13 cellular contexts compared by ENCODE assay signal in genomic region chr1:221994939-221995338, GRCh38.
A peak's percentile ranks its signal among the peaks of the same experiment; 100 is the strongest.
DNase-seq lines count a peak whose midpoint lies in the region; ATAC-seq, FAIRE-seq and TF ChIP-seq lines count a peak whose summit lies in the region.
"Had no signal": no experiment of that assay in that cellular context is flagged by ENCODE, and none has a peak within 500 bp of the region (broad histone marks: within the 10 kb centered on the region; RNA-seq: fewer than 3 reads in every experiment).

No MANE protein-coding gene starts in this region.

- H3K27ac ChIP-seq in astrocyte (ENCODE audit: low read depth, low read length) (peak overlapping the region; percentile 82), keratinocyte (ENCODE audit: control insufficient read depth, insufficient read depth, low read length) (peak overlapping the region; percentile 54)
- H3K27ac ChIP-seq: pancreas had no signal

- DNase-seq in stimulated activated naive CD8-positive, alpha-beta T cell treated with anti-CD3 and anti-CD28 coated beads, Interleukin-15, Interleukin-2, amounts not matched to agents 100 U/mL and 50 U/mL, for 24 hours = no peak
- no peak for DNase-seq in stimulated activated naive CD8-positive, alpha-beta T cell treated with anti-CD3 and anti-CD28 coated beads, Interleukin-15, amount 100 ng/mL, for 72 hours
- DNase-seq in astrocyte (ENCODE audit: low read depth) = peak; percentile 97
- DNase-seq in keratinocyte (ENCODE audit: low read depth, low spot score) = no peak
- no peak for DNase-seq in endothelial cell (ENCODE audit: low spot score)
- no peak for DNase-seq in HuH-7 (ENCODE audit: low spot score)
- DNase-seq: CD4-positive, alpha-beta memory T cell; KBM-7; NCI-H524; pancreas had no signal

- dilution Hi-C loops in keratinocyte (cut with MboI; ENCODE audit: extremely low pct_ligation_motif_present, low sequenced_read_pairs) = no loop called here

- H3K27me3 Mint-ChIP-seq in stimulated activated naive CD8-positive, alpha-beta T cell treated with anti-CD3 and anti-CD28 coated beads, Interleukin-15, amount 100 ng/mL, for 72 hours = peaks cover 6% of the 10 kb centered on the region
- no peaks in the 10 kb centered on the region for H3K27me3 Mint-ChIP-seq in astrocyte (ENCODE audit: low read depth, unreplicated experiment)
- H3K27me3 Mint-ChIP-seq in endothelial cell (ENCODE audit: unreplicated experiment) = no peaks in the 10 kb centered on the region
- H3K27me3 Mint-ChIP-seq: CD4-positive, alpha-beta memory T cell had no signal

- peak overlapping the region in 1 of 2 donors; percentile 0 for H3K4me3 Mint-ChIP-seq in stimulated activated naive CD8-positive, alpha-beta T cell treated with anti-CD3 and anti-CD28 coated beads, Interleukin-15, amount 100 ng/mL, for 72 hours
- H3K4me3 Mint-ChIP-seq in astrocyte (ENCODE audit: unreplicated experiment) = no peak overlapping the region
- H3K4me3 Mint-ChIP-seq in endothelial cell (ENCODE audit: unreplicated experiment) = no peak overlapping the region
- H3K4me3 Mint-ChIP-seq: CD4-positive, alpha-beta memory T cell had no signal

- H3K36me3 Mint-ChIP-seq in astrocyte (ENCODE audit: low read depth, unreplicated experiment) (no peaks in the 10 kb centered on the region), endothelial cell (ENCODE audit: low read depth, unreplicated experiment) (no peaks in the 10 kb centered on the region)
- H3K36me3 Mint-ChIP-seq: CD4-positive, alpha-beta memory T cell had no signal

- peaks cover 36% of the 10 kb centered on the region for H3K4me1 Mint-ChIP-seq in stimulated activated naive CD8-positive, alpha-beta T cell treated with anti-CD3 and anti-CD28 coated beads, Interleukin-15, amount 100 ng/mL, for 72 hours
- peaks cover 41% of the 10 kb centered on the region for H3K4me1 Mint-ChIP-seq in astrocyte (ENCODE audit: low read depth, unreplicated experiment)
- no peaks in the 10 kb centered on the region for H3K4me1 Mint-ChIP-seq in endothelial cell (ENCODE audit: unreplicated experiment)

- ATAC-seq in stimulated activated naive CD8-positive, alpha-beta T cell treated with anti-CD3 and anti-CD28 coated beads, Interleukin-15, Interleukin-2, amounts not matched to agents 100 U/mL and 50 U/mL, for 24 hours = peak; percentile 34
- no peak for ATAC-seq in stimulated activated naive CD8-positive, alpha-beta T cell treated with anti-CD3 and anti-CD28 coated beads, Interleukin-15, amount 100 ng/mL, for 72 hours
- ATAC-seq in GM21717 (IDR thresholded peaks at IDR 0.05; ENCODE audit: unreplicated experiment) (no peak), GM19351 (IDR thresholded peaks at IDR 0.05; ENCODE audit: unreplicated experiment) (no peak)

- no peaks in the 10 kb centered on the region for H3K9me3 ChIP-seq in astrocyte (ENCODE audit: insufficient read depth, low read depth, low read length)
- no peaks in the 10 kb centered on the region for H3K9me3 ChIP-seq in keratinocyte (ENCODE audit: control insufficient read depth, low read depth, low read length)
- H3K9me3 ChIP-seq: pancreas had no signal

- H3K4me1 ChIP-seq in astrocyte (ENCODE audit: insufficient read depth, low read length) (peaks cover 36% of the 10 kb centered on the region), keratinocyte (ENCODE audit: control insufficient read depth, extremely low read depth, insufficient read depth, low read length) (peaks cover 25% of the 10 kb centered on the region)
- H3K4me1 ChIP-seq: pancreas had no signal

- no peak overlapping the region for H3K4me3 ChIP-seq in astrocyte (ENCODE audit: insufficient read depth, low read depth, low read length)
- no peak overlapping the region for H3K4me3 ChIP-seq in keratinocyte (ENCODE audit: control insufficient read depth in 2 of 3, extremely low read depth in 1 of 3, insufficient read depth in 2 of 3, low read depth in 1 of 3, low read length in 3 of 3)
- H3K4me3 ChIP-seq: pancreas had no signal

- FAIRE-seq in astrocyte (lab: Jason Lieb, UNC) = no peak
- FAIRE-seq in keratinocyte (lab: Jason Lieb, UNC) = no peak
- FAIRE-seq: islet of Langerhans, pancreas had no signal

- H3K27ac Mint-ChIP-seq in stimulated activated naive CD8-positive, alpha-beta T cell treated with anti-CD3 and anti-CD28 coated beads, Interleukin-15, amount 100 ng/mL, for 72 hours = no peak overlapping the region
- peak overlapping the region; percentile 42 for H3K27ac Mint-ChIP-seq in astrocyte (ENCODE audit: unreplicated experiment)
- no peak overlapping the region for H3K27ac Mint-ChIP-seq in endothelial cell (ENCODE audit: unreplicated experiment)

- H3K79me2 ChIP-seq in astrocyte (ENCODE audit: insufficient read depth, low read length) (no peaks in the 10 kb centered on the region), keratinocyte (ENCODE audit: control insufficient read depth, insufficient read depth, low read length) (no peaks in the 10 kb centered on the region)

- TF ChIP-seq CTCF in astrocyte (IDR thresholded peaks at IDR 0.05; ENCODE audit: insufficient read depth, low read depth, low read length) (no peak), keratinocyte (optimal IDR thresholded peaks at IDR 0.05 in 1 of 3, IDR thresholded peaks at IDR 0.05 in 1 of 3, conservative IDR thresholded peaks at IDR 0.05 in 1 of 3; ENCODE audit: extremely low read depth in 1 of 3, insufficient read depth in 2 of 3, low read length in 3 of 3) (no peak), endothelial cell (IDR thresholded peaks at IDR 0.05; ENCODE audit: unreplicated experiment) (no peak)

- peak overlapping the region; percentile 62 for H3K9ac ChIP-seq in astrocyte (ENCODE audit: low read length)
- peak overlapping the region; percentile 47 for H3K9ac ChIP-seq in keratinocyte (ENCODE audit: control insufficient read depth, extremely low read depth, insufficient read depth, low read length)

- H2AFZ ChIP-seq in astrocyte (ENCODE audit: low read depth, low read length) (no peak overlapping the region), keratinocyte (ENCODE audit: control insufficient read depth, low read length) (no peak overlapping the region)

- H3K9me1 ChIP-seq in keratinocyte (ENCODE audit: control insufficient read depth, extremely low read depth, insufficient read depth, low read length) = no peaks in the 10 kb centered on the region

- H3K4me2 ChIP-seq in astrocyte (ENCODE audit: low read length) = peak overlapping the region; percentile 3
- no peak overlapping the region for H3K4me2 ChIP-seq in keratinocyte (ENCODE audit: control insufficient read depth, extremely low read depth, insufficient read depth, low read depth, low read length)

- H4K20me1 ChIP-seq in astrocyte (ENCODE audit: insufficient read depth, low read length) (no peaks in the 10 kb centered on the region), keratinocyte (ENCODE audit: control insufficient read depth, extremely low read depth, insufficient read depth, low read length) (no peaks in the 10 kb centered on the region)

- H3K9me3 Mint-ChIP-seq in stimulated activated naive CD8-positive, alpha-beta T cell treated with anti-CD3 and anti-CD28 coated beads, Interleukin-15, amount 100 ng/mL, for 72 hours = peaks cover 4 to 7% of the 10 kb centered on the region in 2 donors
- H3K9me3 Mint-ChIP-seq in astrocyte (ENCODE audit: unreplicated experiment) = no peaks in the 10 kb centered on the region
- H3K9me3 Mint-ChIP-seq in endothelial cell (ENCODE audit: unreplicated experiment) = no peaks in the 10 kb centered on the region
- H3K9me3 Mint-ChIP-seq: CD4-positive, alpha-beta memory T cell had no signal

- H3K36me3 ChIP-seq in astrocyte (ENCODE audit: insufficient read depth, low read length) = no peaks in the 10 kb centered on the region
- H3K36me3 ChIP-seq in keratinocyte (ENCODE audit: control insufficient read depth in 2 of 2, extremely low read depth in 1 of 2, insufficient read depth in 2 of 2, low read length in 2 of 2) = no peaks in the 10 kb centered on the region
- H3K36me3 ChIP-seq: pancreas had no signal

- H3K27me3 ChIP-seq in astrocyte (ENCODE audit: insufficient read depth, low read length) (no peaks in the 10 kb centered on the region), keratinocyte (ENCODE audit: control insufficient read depth, extremely low read depth, insufficient read depth, low read length) (no peaks in the 10 kb centered on the region)
- H3K27me3 ChIP-seq: pancreas had no signal
